ENCODE assay signal across 4 cellular contexts in the genomic region with DNA sequence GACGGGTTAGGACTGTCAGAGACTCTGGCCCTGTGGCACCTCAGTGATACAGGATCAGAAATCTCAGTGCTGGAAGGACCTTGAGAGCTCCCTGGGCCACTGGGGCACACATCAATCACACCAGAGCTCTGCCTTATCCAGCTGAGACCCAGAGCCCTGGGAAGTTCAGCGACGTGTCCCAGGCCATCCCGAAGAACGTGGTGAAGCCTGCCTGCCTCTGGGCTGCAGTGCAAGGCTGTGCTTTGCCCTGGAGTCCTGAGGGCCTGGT.
"Had no signal": no experiment of that assay in that cellular context is flagged by ENCODE, and none has a peak within 500 bp of the region (broad histone marks: within the 10 kb centered on the region; RNA-seq: fewer than 3 reads in every experiment).

No MANE protein-coding gene starts in this region.

- H3K4me2 ChIP-seq: GM23338 had no signal

- H2AFZ ChIP-seq: GM23338 had no signal

- H3K4me3 Mint-ChIP-seq: GM23338, H9 had no signal

- ATAC-seq: GM23338 had no signal

- DNase-seq: H9, HCEC 1CT, IMR-90 had no signal

- H3K9me3 Mint-ChIP-seq: GM23338, H9 had no signal

- H3K27ac Mint-ChIP-seq: GM23338, H9 had no signal

- H3K4me3 ChIP-seq: GM23338 had no signal
